In genomic region chr1:59985901-59986735, GRCh38 we compare ENCODE assay signal across 16 cellular contexts. TPM values are rescaled to one million over a fixed set of nuclear protein-coding genes. Genes with fewer than 3 reads are reported as not detected.
DNase-seq lines count a peak whose midpoint lies in the region; ATAC-seq, FAIRE-seq and TF ChIP-seq lines count a peak whose summit lies in the region.
"Had no signal": no experiment of that assay in that cellular context is flagged by ENCODE, and none has a peak within 500 bp of the region (broad histone marks: within the 10 kb centered on the region; RNA-seq: fewer than 3 reads in every experiment).

No MANE protein-coding gene starts in this region.

- no peak overlapping the region for H2BK5ac ChIP-seq in H1 (ENCODE audit: low read depth, low read length)
- H2BK5ac ChIP-seq in mesendoderm (ENCODE audit: low read length): no peak overlapping the region

- TF ChIP-seq RAD21 in Ishikawa (IDR thresholded peaks at IDR 0.05; ENCODE audit: low read depth) (no peak), H1 (IDR thresholded peaks at IDR 0.05 in 1 of 2, conservative IDR thresholded peaks at IDR 0.05 in 1 of 2; ENCODE audit: low read depth in 2 of 2, low read length in 2 of 2) (peak in 1 of 2 experiments; percentile 6; a peak in 1 of 4 replicates)

- H3K9ac ChIP-seq in H1 (replicated peaks in 1 of 4; ENCODE audit: extremely low read depth in 1 of 4, low read depth in 3 of 4, low read length in 3 of 4) (no peak overlapping the region), mesendoderm (ENCODE audit: low read length) (no peak overlapping the region)

- BruUV-seq in A673 (replicated peaks; lab: Mats Ljungman, UMichigan): no TSS peak

- H2AK5ac ChIP-seq in H1 (ENCODE audit: low read depth, low read length) (no peak overlapping the region), mesendoderm (ENCODE audit: low read length) (no peak overlapping the region)

- no peaks in the 10 kb centered on the region for H4K20me1 ChIP-seq in H1 (replicated peaks in 1 of 2; ENCODE audit: control insufficient read depth in 1 of 2, insufficient read depth in 2 of 2, low read length in 2 of 2)

- H3K27me3 ChIP-seq in A673 (replicated peaks; ENCODE audit: insufficient read depth, low read depth, low read length, poor library complexity): no peaks in the 10 kb centered on the region
- H3K27me3 ChIP-seq in H1 (replicated peaks in 1 of 4; ENCODE audit: control insufficient read depth in 3 of 4, extremely low read depth in 1 of 4, insufficient read depth in 3 of 4, low read length in 3 of 4): no peaks in the 10 kb centered on the region
- H3K27me3 ChIP-seq in mesendoderm (ENCODE audit: insufficient read depth, low read length, poor library complexity): no peaks in the 10 kb centered on the region
- H3K27me3 ChIP-seq in breast epithelium: no peaks in the 10 kb centered on the region
- H3K27me3 ChIP-seq: ascending aorta had no signal

- TF ChIP-seq EP300 in Ishikawa (IDR thresholded peaks at IDR 0.05; ENCODE audit: borderline replicate concordance): no peak
- TF ChIP-seq EP300 in H1 (IDR thresholded peaks at IDR 0.05; ENCODE audit: borderline replicate concordance in 1 of 2, low read depth in 2 of 2, low read length in 2 of 2): no peak

- 94% methylated on average over 13 of the region's 14 CpGs; no CpG with 5 or more reads in 1 of the 2 experiments for WGBS in H1 (ENCODE audit: extremely low coverage in 1 of 2, insufficient coverage in 1 of 2, insufficient read length in 1 of 2, insufficient replicate concordance in 2 of 2, low coverage in 1 of 2, low lambda C conversion rate in 2 of 2, missing lambda C conversion rate in 1 of 2), 2 experiments
- WGBS in mesendoderm (ENCODE audit: extremely low coverage, insufficient coverage, low lambda C conversion rate): no CpG with 5 or more reads among the region's 14 CpGs

- H2AFZ ChIP-seq in H1 (ENCODE audit: low read length): peak overlapping the region; percentile 31; the same call in 1 of the 2 replicates

- no peak overlapping the region for H4K91ac ChIP-seq in H1 (replicated peaks; ENCODE audit: insufficient read length, low read length)

- POLR2A ChIA-PET in A673 (lab: Charles Lee; ENCODE audit: low non-redundant PET) (no interaction called here), H1 (lab: Charles Lee; ENCODE audit: partially characterized antibody) (no interaction called here)

- H3K27ac ChIP-seq in A673 (ENCODE audit: low read depth, low read length, poor library complexity, severe bottlenecking) (no peak overlapping the region), H1 (ENCODE audit: low read depth, low read length) (no peak overlapping the region), mesendoderm (ENCODE audit: low read depth, low read length) (no peak overlapping the region), breast epithelium (no peak overlapping the region)
- H3K27ac ChIP-seq: ascending aorta, heart right ventricle, spleen had no signal

- H3K79me2 ChIP-seq in H1 (ENCODE audit: control insufficient read depth in 1 of 2, insufficient read depth in 2 of 2, low read length in 2 of 2): no peaks in the 10 kb centered on the region
- no peaks in the 10 kb centered on the region for H3K79me2 ChIP-seq in mesendoderm (ENCODE audit: control insufficient read depth, insufficient read depth, low read length)

- intact Hi-C loops in A673 (cut with micrococcal nuclease; ENCODE audit: unreplicated experiment): loop anchor here (10.0 kb wide), 1 partner anchor 79 kb away; no protein-coding TSS in a partner anchor
- intact Hi-C loops in breast epithelium (cut with DNase I; ENCODE audit: low total_unique reads): no loop called here

- no peak overlapping the region for H2BK20ac ChIP-seq in H1 (ENCODE audit: low read length)

- H2BK12ac ChIP-seq in H1 (ENCODE audit: low read depth, low read length): no peak overlapping the region

- TF ChIP-seq POLR2A in H1 (IDR thresholded peaks at IDR 0.05; ENCODE audit: control extremely low read depth in 1 of 2, low read depth in 2 of 2, low read length in 2 of 2) (no peak), breast epithelium (IDR thresholded peaks at IDR 0.05) (no peak), GM12892 (IDR thresholded peaks at IDR 0.05; ENCODE audit: low read depth, low read length) (no peak)

- H3K4me3 ChIP-seq in A673 (ENCODE audit: low read depth, low read length, poor library complexity, severe bottlenecking) (no peak overlapping the region), H1 (ENCODE audit: extremely low read depth in 1 of 4, insufficient read depth in 2 of 4, low read depth in 3 of 4, low read length in 4 of 4) (no peak overlapping the region), mesendoderm (ENCODE audit: low read length) (no peak overlapping the region), breast epithelium (no peak overlapping the region)
- H3K4me3 ChIP-seq: ascending aorta, heart right ventricle, spleen had no signal

- H3K56ac ChIP-seq in H1 (replicated peaks; ENCODE audit: insufficient read length, low read depth, low read length) (no peak overlapping the region), mesendoderm (ENCODE audit: low read length) (no peak overlapping the region)

- H2BK15ac ChIP-seq in H1 (ENCODE audit: low read length) (no peak overlapping the region), mesendoderm (replicated peaks; ENCODE audit: low read depth) (no peak overlapping the region)

- H3K18ac ChIP-seq in H1 (ENCODE audit: extremely low read depth, low read length) (no peak overlapping the region), mesendoderm (ENCODE audit: low read length) (no peak overlapping the region)

- H3K4me1 ChIP-seq in A673 (ENCODE audit: insufficient read depth, low read length, poor library complexity, severe bottlenecking) (peaks cover 11% of the 10 kb centered on the region), H1 (replicated peaks in 1 of 4; ENCODE audit: control insufficient read depth in 3 of 4, insufficient read depth in 4 of 4, low read length in 3 of 4) (no peaks in the 10 kb centered on the region), mesendoderm (ENCODE audit: control insufficient read depth, low read depth, low read length) (no peaks in the 10 kb centered on the region), breast epithelium (no peaks in the 10 kb centered on the region)
- H3K4me1 ChIP-seq: ascending aorta, heart right ventricle, spleen had no signal

- TF ChIP-seq CTCF in A673 (conservative IDR thresholded peaks at IDR 0.05; ENCODE audit: low read depth, low read length) (no peak), H1 (IDR thresholded peaks at IDR 0.05; ENCODE audit: control extremely low read depth in 1 of 3, insufficient read depth in 1 of 3, low read depth in 1 of 3, low read length in 3 of 3) (0 out of 4 replicates have a peak, but pooled peaks of 1 of the 3 experiments have one; percentile 1), breast epithelium (IDR thresholded peaks at IDR 0.05) (no peak)

- no peak for ATAC-seq in GM21576 (IDR thresholded peaks at IDR 0.05; ENCODE audit: unreplicated experiment)
- ATAC-seq: heart right ventricle had no signal

- H3K9me3 ChIP-seq in A673 (ENCODE audit: low read depth, low read length, poor library complexity, severe bottlenecking): no peaks in the 10 kb centered on the region
- no peaks in the 10 kb centered on the region for H3K9me3 ChIP-seq in H1 (ENCODE audit: insufficient read depth in 2 of 2, low read depth in 1 of 2, low read length in 1 of 2)
- no peaks in the 10 kb centered on the region for H3K9me3 ChIP-seq in breast epithelium
- H3K9me3 ChIP-seq: ascending aorta, heart right ventricle, spleen had no signal

- no peak overlapping the region for H4K5ac ChIP-seq in H1 (ENCODE audit: insufficient read length, low read depth, low read length)
- no peak overlapping the region for H4K5ac ChIP-seq in mesendoderm (ENCODE audit: low read length)

- CTCF ChIA-PET in A673 (lab: Charles Lee): no interaction called here
- CTCF ChIA-PET in H1 (lab: Charles Lee; ENCODE audit: partially characterized antibody): interaction anchor here (0.9 to 3.5 kb wide), 6 partner anchors 9 to 142 kb away, joined by 3 to 19 read pairs (median 4); no protein-coding TSS in a partner anchor

- H3K36me3 ChIP-seq in A673 (ENCODE audit: insufficient read depth, low read length, poor library complexity, severe bottlenecking) (no peaks in the 10 kb centered on the region), H1 (ENCODE audit: control insufficient read depth in 2 of 4, insufficient read depth in 4 of 4, low read length in 3 of 4) (no peaks in the 10 kb centered on the region), mesendoderm (ENCODE audit: control insufficient read depth, insufficient read depth, low read length) (no peaks in the 10 kb centered on the region), breast epithelium (no peaks in the 10 kb centered on the region)
- H3K36me3 ChIP-seq: ascending aorta, heart right ventricle, spleen had no signal

- no peak overlapping the region for H2BK120ac ChIP-seq in H1 (replicated peaks; ENCODE audit: low read depth, low read length)
- no peak overlapping the region for H2BK120ac ChIP-seq in mesendoderm (ENCODE audit: low read depth, low read length)

- H4K8ac ChIP-seq in H1 (ENCODE audit: extremely low read depth, insufficient read depth, low read length) (no peak overlapping the region), mesendoderm (ENCODE audit: low read depth, low read length) (no peak overlapping the region)

- FAIRE-seq in H1 (lab: Jason Lieb, UNC) (no peak), GM12892 (lab: Jason Lieb, UNC) (no peak)

- H3K23ac ChIP-seq in H1 (ENCODE audit: insufficient read length): no peak overlapping the region
- no peak overlapping the region for H3K23ac ChIP-seq in mesendoderm (ENCODE audit: low read length)

- H3K79me1 ChIP-seq in H1 (ENCODE audit: low read depth, low read length) (no peaks in the 10 kb centered on the region), mesendoderm (ENCODE audit: low read length) (no peaks in the 10 kb centered on the region)

- no peak overlapping the region for H3K14ac ChIP-seq in H1 (ENCODE audit: insufficient read length)

- no peak overlapping the region for H3K4ac ChIP-seq in H1 (replicated peaks; ENCODE audit: insufficient read length, low read depth, low read length)
- no peak overlapping the region for H3K4ac ChIP-seq in mesendoderm (ENCODE audit: low read depth, low read length)

- DNase-seq in A673 (ENCODE audit: low spot score) (peak; percentile 64), H1 (ENCODE audit: low read depth in 1 of 2, low spot score in 2 of 2) (no peak), mesendoderm (peak; percentile 40), iPS-NIHi7 (ENCODE audit: extremely low spot score) (no peak), breast epithelium (ENCODE audit: low spot score in 2 of 2) (no peak), GM12892 (ENCODE audit: insufficient read length) (no peak)
- DNase-seq: ACHN; activated CD4-positive, alpha-beta memory T cell treated with anti-CD3 and anti-CD28 coated beads, Interleukin-2, amount 10 ng/mL, durations not matched to agents 7 days and 5 days; heart right ventricle; Kasumi-1; NCI-H1436; spleen had no signal

- H3K4me2 ChIP-seq in H1 (ENCODE audit: insufficient read depth in 1 of 2, low read depth in 2 of 2, low read length in 2 of 2) (no peak overlapping the region), mesendoderm (ENCODE audit: low read length) (no peak overlapping the region)

- H3K23me2 ChIP-seq in H1 (ENCODE audit: low read depth, low read length): no peaks in the 10 kb centered on the region; the same call in 1 of the 2 replicates

RNA-seq across cellular contexts. Expression of gene CYP2J2, which starts 59.5 kb away (rescaled TPM):
- total RNA-seq in A673 (2021): 1.8 and 1.9 TPM in 2 replicates
- 2.1 and 2.2 TPM in 2 replicates for total RNA-seq in H1 (2021; fragmentation: NEBNext Ultra II Directional; extraction: Animal tissue kit (Norgen Biotek cat#: 25700))
- 0.49 and 0.59 TPM in 2 replicates for polyA plus RNA-seq in H1 (2011; rRNA removed)
- polyA plus RNA-seq in H1 (2011; cell fraction: cytosol; rRNA removed): 0.56 TPM
- 0.77 TPM for polyA plus RNA-seq in H1 (2011; cell fraction: nucleus; rRNA removed)
- polyA plus RNA-seq in H1 (2012, experiment 1 of 2): 0.69 to 1.1 TPM (median 0.87 TPM) in 4 replicates
- 0.38 TPM for polyA plus RNA-seq in H1 (2012, experiment 2 of 2)
- 3.9 TPM for polyA plus RNA-seq in H1 (2013, experiment 1 of 2)
- polyA plus RNA-seq in H1 (2013, experiment 2 of 2): 4.3 TPM
- polyA minus RNA-seq in H1 (2011; rRNA and poly(A)+ RNA removed): 0.44 and 0.78 TPM in 2 replicates
- 0.81 TPM for polyA minus RNA-seq in H1 (2011; cell fraction: cytosol; rRNA and poly(A)+ RNA removed)
- 1.9 TPM for polyA minus RNA-seq in H1 (2011; cell fraction: nucleus; rRNA and poly(A)+ RNA removed)
- polyA plus RNA-seq in mesendoderm (2013, experiment 1 of 2): 1.3 TPM
- polyA plus RNA-seq in mesendoderm (2013, experiment 2 of 2): 1.3 TPM
- 10 to 100 TPM in 1 of 3 donors, 1 to 10 TPM in 1, under 1 TPM in 1; 0.16 to 12.8 (median 8.3) TPM for total RNA-seq in breast epithelium
- polyA plus RNA-seq in GM12892 (2012; ENCODE audit: missing spikeins): not detected
- total RNA-seq: ascending aorta, osteoblast had no signal

Comparison
In these comparisons a context has a peak if more than half of its experiments do, and no peak if none do; other contexts are left out.
1. DNase-seq: peak in A673 (single experiment) and mesendoderm (single experiment); none in H1 (0 of 2), iPS-NIHi7 (single experiment), breast epithelium (0 of 2) and GM12892 (single experiment).